Comparison of ENCODE assay signal across 13 cellular contexts in the genomic region with DNA sequence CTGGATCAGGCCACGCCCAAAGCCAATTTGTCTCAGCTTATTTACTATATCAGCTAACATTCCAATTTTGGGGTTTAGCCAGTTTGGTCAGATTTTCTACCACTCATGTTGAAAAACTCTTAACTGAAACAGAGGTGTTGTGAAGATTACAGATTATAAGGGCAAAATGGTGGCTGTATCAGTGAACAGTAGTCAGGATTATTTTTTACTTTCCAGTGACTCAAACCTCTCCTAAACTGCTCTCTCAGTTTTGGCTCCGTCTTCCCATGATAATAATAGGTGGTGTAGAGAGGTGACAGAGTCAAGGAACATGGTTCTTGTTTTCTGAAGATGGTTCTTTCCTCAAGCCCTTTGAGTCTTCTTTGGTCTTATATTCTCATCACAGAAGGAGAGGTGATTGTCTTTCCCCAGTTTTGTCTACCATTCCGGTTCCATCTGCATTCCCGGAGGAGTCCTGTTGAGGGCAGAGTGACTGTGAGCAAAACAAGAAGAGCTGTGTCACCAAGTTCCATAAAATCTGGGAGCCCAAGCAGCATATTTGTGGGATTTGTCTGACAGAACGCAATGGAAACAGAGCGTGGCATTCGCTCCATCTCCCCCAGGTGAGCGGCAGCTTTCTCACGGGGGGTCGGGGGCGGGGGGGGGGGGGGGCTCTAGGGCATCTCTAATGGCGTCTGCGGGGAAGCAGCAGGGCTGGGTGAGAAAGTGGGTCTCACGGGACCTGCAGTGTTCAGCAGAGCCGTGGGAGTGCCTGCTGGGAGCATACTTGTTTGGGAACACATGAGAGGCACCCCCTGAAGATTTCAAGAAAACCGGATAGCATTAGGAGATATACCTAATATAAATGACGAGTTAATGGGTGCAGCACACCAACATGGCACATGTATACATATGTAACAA. TPM values are rescaled to one million over a fixed set of nuclear protein-coding genes. Genes with fewer than 3 reads are reported as not detected.
DNase-seq lines count a peak whose midpoint lies in the region; FAIRE-seq and TF ChIP-seq lines count a peak whose summit lies in the region.
"Had no signal": no experiment of that assay in that cellular context is flagged by ENCODE, and none has a peak within 500 bp of the region (broad histone marks: within the 10 kb centered on the region; RNA-seq: fewer than 3 reads in every experiment).

No MANE protein-coding gene starts in this region.

- no peak for TF ChIP-seq POLR2A in GM12892 (IDR thresholded peaks at IDR 0.05; ENCODE audit: low read depth, low read length)

- H3K27me3 Mint-ChIP-seq in neural crest cell (ENCODE audit: low read depth): peaks cover 8% of the 10 kb centered on the region
- H3K27me3 Mint-ChIP-seq: brain had no signal

- in situ Hi-C loops in SK-MEL-5 (cut with HindIII; ENCODE audit: low pct_unique_long_range_greater_than_20kb, low sequenced_read_pairs): no loop called here

- H3K4me1 Mint-ChIP-seq in neural crest cell: peaks cover 1% of the 10 kb centered on the region
- H3K4me1 Mint-ChIP-seq: brain had no signal

- no peak overlapping the region for H3K4me3 Mint-ChIP-seq in neural crest cell
- H3K4me3 Mint-ChIP-seq: brain, HFFc6 had no signal

- TF ChIP-seq CTCF in neural crest cell (conservative IDR thresholded peaks at IDR 0.05): peak; percentile 14

- H3K27ac Mint-ChIP-seq in neural crest cell (ENCODE audit: unreplicated experiment): no peak overlapping the region
- H3K27ac Mint-ChIP-seq: brain, HFFc6 had no signal

- H3K36me3 Mint-ChIP-seq in neural crest cell (ENCODE audit: low read depth): no peaks in the 10 kb centered on the region
- H3K36me3 Mint-ChIP-seq: brain had no signal

- DNase-seq in GM12892 (ENCODE audit: insufficient read length): no peak
- DNase-seq in HCEC 1CT: peak; percentile 24
- DNase-seq in SK-MEL-5 (ENCODE audit: low read depth, low spot score): peak; percentile 59
- DNase-seq in neural crest cell (ENCODE audit: low read depth, low spot score): no peak
- no peak for DNase-seq in inferior parietal cortex (ENCODE audit: extremely low spot score)
- DNase-seq in mucosa of gallbladder (ENCODE audit: low spot score): no peak
- no peak for DNase-seq in NCI-H446 (lab: John Stamatoyannopoulos, UW)
- DNase-seq: activated CD8-positive, alpha-beta memory T cell treated with anti-CD3 and anti-CD28 coated beads, Interleukin-2, amount 50 U/mL, for 4 hours; DMS79; HFFc6; T1000; uterus had no signal

- peak; percentile 50 for FAIRE-seq in GM12892 (lab: Jason Lieb, UNC)

- no peaks in the 10 kb centered on the region for H3K9me3 Mint-ChIP-seq in neural crest cell
- H3K9me3 Mint-ChIP-seq: brain, HFFc6 had no signal

RNA-seq across cellular contexts. Expression of a gene that starts 59.1 kb away (rescaled TPM):
- polyA plus RNA-seq in GM12892 (2012; ENCODE audit: missing spikeins): 2.3 TPM
- 1.6 and 2.2 TPM in 2 replicates for total RNA-seq in SK-MEL-5 (2014; rRNA removed; shearing (Covaris generic))
- 1.6 and 3.0 TPM in 2 replicates for polyA plus RNA-seq in SK-MEL-5 (2015; cell fraction: cytosol; rRNA removed)
- polyA plus RNA-seq in SK-MEL-5 (2015; cell fraction: nucleus; rRNA removed): 1.1 and 2.8 TPM in 2 replicates
- total RNA-seq in neural crest cell (2.0 and 2.6 TPM in 2 replicates), mucosa of gallbladder (17.1 TPM)

Comparison
In these comparisons a context has a peak if more than half of its experiments do, and no peak if none do; other contexts are left out.
1. DNase-seq: peak in HCEC 1CT (single experiment) and SK-MEL-5 (single experiment); none in GM12892 (single experiment), neural crest cell (single experiment), inferior parietal cortex (single experiment), mucosa of gallbladder (single experiment) and NCI-H446 (0 of 2).